Comparison of ENCODE assay signal across 1 cellular context in the genomic region with DNA sequence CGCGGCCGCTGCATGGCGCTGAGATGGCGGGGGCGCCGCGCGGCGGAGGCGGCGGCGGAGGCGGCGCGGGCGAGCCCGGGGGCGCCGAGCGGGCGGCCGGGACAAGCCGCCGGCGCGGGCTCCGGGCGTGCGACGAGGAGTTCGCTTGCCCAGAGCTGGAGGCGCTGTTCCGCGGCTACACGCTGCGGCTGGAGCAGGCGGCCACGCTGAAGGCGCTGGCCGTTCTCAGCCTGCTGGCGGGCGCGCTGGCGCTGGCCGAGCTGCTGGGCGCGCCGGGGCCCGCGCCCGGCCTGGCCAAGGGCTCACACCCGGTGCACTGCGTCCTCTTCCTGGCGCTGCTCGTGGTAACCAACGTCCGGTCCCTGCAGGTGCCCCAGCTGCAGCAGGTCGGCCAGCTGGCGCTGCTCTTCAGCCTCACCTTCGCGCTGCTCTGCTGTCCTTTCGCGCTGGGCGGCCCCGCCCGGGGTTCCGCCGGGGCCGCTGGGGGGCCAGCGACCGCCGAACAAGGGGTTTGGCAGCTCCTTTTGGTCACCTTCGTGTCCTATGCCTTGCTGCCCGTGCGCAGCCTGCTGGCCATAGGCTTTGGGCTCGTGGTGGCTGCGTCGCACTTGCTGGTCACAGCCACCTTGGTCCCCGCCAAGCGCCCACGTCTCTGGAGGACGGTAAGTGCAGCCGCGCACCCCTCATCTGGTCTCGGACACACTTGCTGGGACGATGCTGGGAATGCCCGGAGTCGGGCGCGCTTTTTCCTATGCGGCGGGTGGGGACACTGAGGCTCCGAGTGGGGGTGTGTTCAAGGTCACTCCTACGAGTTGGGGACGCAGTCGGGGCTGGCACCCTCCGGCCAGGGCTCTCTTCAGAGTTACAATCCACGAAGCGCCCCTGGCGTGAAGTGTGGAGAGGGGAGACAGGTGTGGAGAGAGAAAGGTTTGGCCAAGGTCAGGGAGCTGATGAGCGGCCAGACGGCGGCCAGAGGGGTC.
TF ChIP-seq lines count a peak whose summit lies in the region.

No MANE protein-coding gene starts in this region.

TF ChIP-seq in A549, 52 proteins besides CTCF, POLR2A, EP300 and RAD21 (continued from another document):
- TF ChIP-seq, protein P1, sequence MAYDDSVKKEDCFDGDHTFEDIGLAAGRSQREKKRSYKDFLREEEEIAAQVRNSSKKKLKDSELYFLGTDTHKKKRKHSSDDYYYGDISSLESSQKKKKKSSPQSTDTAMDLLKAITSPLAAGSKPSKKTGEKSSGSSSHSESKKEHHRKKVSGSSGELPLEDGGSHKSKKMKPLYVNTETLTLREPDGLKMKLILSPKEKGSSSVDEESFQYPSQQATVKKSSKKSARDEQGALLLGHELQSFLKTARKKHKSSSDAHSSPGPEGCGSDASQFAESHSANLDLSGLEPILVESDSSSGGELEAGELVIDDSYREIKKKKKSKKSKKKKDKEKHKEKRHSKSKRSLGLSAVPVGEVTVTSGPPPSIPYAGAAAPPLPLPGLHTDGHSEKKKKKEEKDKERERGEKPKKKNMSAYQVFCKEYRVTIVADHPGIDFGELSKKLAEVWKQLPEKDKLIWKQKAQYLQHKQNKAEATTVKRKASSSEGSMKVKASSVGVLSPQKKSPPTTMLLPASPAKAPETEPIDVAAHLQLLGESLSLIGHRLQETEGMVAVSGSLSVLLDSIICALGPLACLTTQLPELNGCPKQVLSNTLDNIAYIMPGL (CRISPR knock-in tag; IDR thresholded peaks at IDR 0.05; ENCODE audit: borderline replicate concordance) = no peak
- TF ChIP-seq CHD4 (IDR thresholded peaks at IDR 0.05; ENCODE audit: borderline replicate concordance) (no peak), PHF8 (IDR thresholded peaks at IDR 0.05; ENCODE audit: borderline replicate concordance, low read depth) (no peak), MAFK (IDR thresholded peaks at IDR 0.05; ENCODE audit: partially characterized antibody) (no peak), EHMT2 (IDR thresholded peaks at IDR 0.05; ENCODE audit: low read depth) (no peak), CHD2 (IDR thresholded peaks at IDR 0.05; ENCODE audit: low read length, partially characterized antibody) (no peak), ZC3H11A (IDR thresholded peaks at IDR 0.05) (no peak), TFCP2L1 (CRISPR knock-in tag; IDR thresholded peaks at IDR 0.05) (no peak)
- TF ChIP-seq, protein P2, sequence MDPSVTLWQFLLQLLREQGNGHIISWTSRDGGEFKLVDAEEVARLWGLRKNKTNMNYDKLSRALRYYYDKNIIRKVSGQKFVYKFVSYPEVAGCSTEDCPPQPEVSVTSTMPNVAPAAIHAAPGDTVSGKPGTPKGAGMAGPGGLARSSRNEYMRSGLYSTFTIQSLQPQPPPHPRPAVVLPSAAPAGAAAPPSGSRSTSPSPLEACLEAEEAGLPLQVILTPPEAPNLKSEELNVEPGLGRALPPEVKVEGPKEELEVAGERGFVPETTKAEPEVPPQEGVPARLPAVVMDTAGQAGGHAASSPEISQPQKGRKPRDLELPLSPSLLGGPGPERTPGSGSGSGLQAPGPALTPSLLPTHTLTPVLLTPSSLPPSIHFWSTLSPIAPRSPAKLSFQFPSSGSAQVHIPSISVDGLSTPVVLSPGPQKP (IDR thresholded peaks at IDR 0.05; ENCODE audit: low read depth, low read length) = no peak
TF ChIP-seq in A549: peak in this region for 0.
